In genomic region chr4:119190354-119190753, GRCh38 we compare ENCODE assay signal across 25 cellular contexts. TPM values are rescaled to one million over a fixed set of nuclear protein-coding genes. Genes with fewer than 3 reads are reported as not detected.
"Had no signal": no experiment of that assay in that cellular context is flagged by ENCODE, and none has a peak within 500 bp of the region (broad histone marks: within the 10 kb centered on the region; RNA-seq: fewer than 3 reads in every experiment).

No MANE protein-coding gene starts in this region.

- H3K27ac Mint-ChIP-seq: activated naive CD8-positive, alpha-beta T cell treated with anti-CD3 and anti-CD28 coated beads for 36 hours; activated T-helper 2 cell treated with anti-CD3 and anti-CD28 coated beads, Interferon-gamma antibody, Interleukin-2, Interleukin-4, amounts not matched to agents 10 μg/mL and 5 μg/mL and 100 μg/mL, durations not matched to agents 14 hours and 24 hours and 36 hours; endodermal cell; nephron; T-helper 1 cell treated with Interleukin-12 subunit alpha and Interleukin-12 subunit beta and Interleukin-4 antibody, amounts not matched to agents 30 μg/mL and 1 μg/mL, for 36 hours had no signal

- H3K9me3 Mint-ChIP-seq: activated naive CD8-positive, alpha-beta T cell treated with anti-CD3 and anti-CD28 coated beads for 36 hours; activated T-cell treated with anti-CD3 and anti-CD28 coated beads, Interleukin-2, amount 50 U/mL, for 4 hours; activated T-helper 2 cell treated with anti-CD3 and anti-CD28 coated beads, Interferon-gamma antibody, Interleukin-2, Interleukin-4, amounts not matched to agents 10 μg/mL and 5 μg/mL and 100 μg/mL, durations not matched to agents 14 hours and 24 hours and 36 hours; endodermal cell; nephron; T-helper 1 cell treated with Interleukin-12 subunit alpha and Interleukin-12 subunit beta and Interleukin-4 antibody, amounts not matched to agents 30 μg/mL and 1 μg/mL, for 36 hours had no signal

- H3K4me3 Mint-ChIP-seq: activated naive CD8-positive, alpha-beta T cell treated with anti-CD3 and anti-CD28 coated beads for 36 hours; activated T-cell treated with anti-CD3 and anti-CD28 coated beads, Interleukin-2, amount 50 U/mL, for 4 hours; endodermal cell; nephron; T-helper 1 cell treated with Interleukin-12 subunit alpha and Interleukin-12 subunit beta and Interleukin-4 antibody, amounts not matched to agents 30 μg/mL and 1 μg/mL, for 36 hours had no signal

- H3K27me3 Mint-ChIP-seq: activated naive CD8-positive, alpha-beta T cell treated with anti-CD3 and anti-CD28 coated beads for 36 hours had no signal

- H3K27ac ChIP-seq: coronary artery, epithelial cell of prostate, pancreas, thyroid gland had no signal

- H3K36me3 ChIP-seq: pancreas, spleen, thyroid gland had no signal

- H3K27me3 ChIP-seq: pancreas, thyroid gland had no signal

- H3K4me3 ChIP-seq: coronary artery, pancreas, spleen, thyroid gland had no signal

- H3K9me3 ChIP-seq: pancreas, spleen, thyroid gland had no signal

- H3K4me1 Mint-ChIP-seq: activated naive CD8-positive, alpha-beta T cell treated with anti-CD3 and anti-CD28 coated beads for 36 hours; endodermal cell had no signal

- H3K4me1 ChIP-seq: spleen, thyroid gland had no signal

- DNase-seq: activated CD4-positive, alpha-beta T cell treated with anti-CD3 and anti-CD28 coated beads for 4 hours; activated CD4-positive, alpha-beta T cell treated with anti-CD3 and anti-CD28 coated beads, Interleukin-2, amount 50 U/mL, for 48 hours; activated CD4-positive, CD25-positive, alpha-beta regulatory T cell; activated CD8-positive, alpha-beta memory T cell treated with anti-CD3 and anti-CD28 coated beads, Interleukin-2, amount 50 U/mL, for 48 hours; activated naive CD4-positive, alpha-beta T cell; activated naive CD8-positive, alpha-beta T cell treated with anti-CD3 and anti-CD28 coated beads for 36 hours; activated T-cell treated with anti-CD3 and anti-CD28 coated beads, Interleukin-2, amount 50 U/mL, for 4 hours; amygdala; cerebellar nuclear complex; endodermal cell; hippocampal formation; midbrain; pancreas; spleen; stimulated activated CD4-positive, alpha-beta T cell treated with anti-CD3 and anti-CD28 coated beads, Interleukin-4, amount 100 ng/mL, for 1 hour; stimulated activated naive CD4-positive, alpha-beta T cell; T1000; thyroid gland had no signal

- ATAC-seq: activated T-cell treated with anti-CD3 and anti-CD28 coated beads, Interleukin-2, amount 50 U/mL, for 4 hours had no signal

RNA-seq across cellular contexts. Expression of gene MYOZ2, which starts 54.7 kb away (rescaled TPM):
- total RNA-seq: activated CD8-positive, alpha-beta memory T cell treated with anti-CD3 and anti-CD28 coated beads for 36 hours; activated naive CD8-positive, alpha-beta T cell treated with anti-CD3 and anti-CD28 coated beads for 36 hours; activated T-cell treated with anti-CD3 and anti-CD28 coated beads, Interleukin-2, amount 50 U/mL, for 4 hours; activated T-helper 2 cell treated with anti-CD3 and anti-CD28 coated beads, Interferon-gamma antibody, Interleukin-2, Interleukin-4, amounts not matched to agents 10 μg/mL and 5 μg/mL and 100 μg/mL, durations not matched to agents 14 hours and 24 hours and 36 hours; bronchial epithelial cell; endodermal cell; thyroid gland had no signal
